ENCODE assay signal across 22 cellular contexts in the genomic region with DNA sequence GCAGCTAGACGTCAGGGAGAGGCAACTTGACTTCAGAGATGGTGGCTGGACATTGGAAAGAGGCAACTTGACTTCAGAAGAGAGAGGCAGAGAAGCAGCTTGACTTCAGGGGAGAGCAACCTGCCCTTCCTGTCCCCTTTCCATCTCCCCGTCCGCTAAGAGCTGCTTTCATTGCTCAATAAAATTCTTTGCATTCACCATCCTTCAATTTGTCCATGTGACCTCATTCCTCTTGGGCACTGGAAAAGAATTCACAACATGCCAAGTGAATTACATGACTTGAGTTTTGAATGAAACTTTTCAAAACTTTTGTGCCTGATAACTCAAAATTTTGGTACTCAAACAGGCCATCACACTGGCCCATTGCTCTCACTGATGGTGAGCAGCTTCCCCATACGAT.
"Had no signal": no experiment of that assay in that cellular context is flagged by ENCODE, and none has a peak within 500 bp of the region (broad histone marks: within the 10 kb centered on the region; RNA-seq: fewer than 3 reads in every experiment).

No MANE protein-coding gene starts in this region.

- H3K4me1 Mint-ChIP-seq: activated CD4-positive, alpha-beta T cell treated with anti-CD3 and anti-CD28 coated beads, Interleukin-2, amount 10 ng/mL, durations not matched to agents 24 days and 14 days; WTC11 had no signal

- H3K9me3 Mint-ChIP-seq: activated CD4-positive, alpha-beta T cell treated with anti-CD3 and anti-CD28 coated beads, Interleukin-2, amount 10 ng/mL, durations not matched to agents 24 days and 14 days; activated naive CD4-positive, alpha-beta T cell treated with anti-CD3 and anti-CD28 coated beads, Interleukin-2, amount 50 U/mL, for 72 hours; WTC11 had no signal

- H3K36me3 Mint-ChIP-seq: activated naive CD4-positive, alpha-beta T cell treated with anti-CD3 and anti-CD28 coated beads, Interleukin-2, amount 50 U/mL, for 72 hours; naive thymus-derived CD4-positive, alpha-beta T cell; WTC11 had no signal

- H3K27ac Mint-ChIP-seq: activated CD4-positive, alpha-beta T cell treated with anti-CD3 and anti-CD28 coated beads, Interleukin-2, amount 10 ng/mL, durations not matched to agents 24 days and 14 days; activated naive CD4-positive, alpha-beta T cell treated with anti-CD3 and anti-CD28 coated beads, Interleukin-2, amount 50 U/mL, for 72 hours; T-helper 17 cell; WTC11 had no signal

- ATAC-seq: activated naive CD4-positive, alpha-beta T cell treated with anti-CD3 and anti-CD28 coated beads, Interleukin-2, amount 50 U/mL, for 72 hours; gastrocnemius medialis; left ventricle myocardium superior; naive thymus-derived CD4-positive, alpha-beta T cell; sciatic nerve; stimulated activated naive CD8-positive, alpha-beta T cell treated with anti-CD3 and anti-CD28 coated beads, Interleukin-15, amount 100 ng/mL, for 72 hours; T-helper 17 cell; upper lobe of right lung; WTC11 had no signal

- H3K4me3 Mint-ChIP-seq: activated CD4-positive, alpha-beta T cell treated with anti-CD3 and anti-CD28 coated beads, Interleukin-2, amount 10 ng/mL, durations not matched to agents 24 days and 14 days; naive thymus-derived CD4-positive, alpha-beta T cell; stimulated activated naive CD8-positive, alpha-beta T cell treated with anti-CD3 and anti-CD28 coated beads, Interleukin-15, amount 100 ng/mL, for 72 hours; T-helper 17 cell; WTC11 had no signal

- FAIRE-seq: colon, keratinocyte had no signal

- H3K27me3 Mint-ChIP-seq: T-helper 17 cell had no signal

- H3K27ac ChIP-seq: cardiac muscle cell, esophagus squamous epithelium, gastrocnemius medialis, prostate gland, testis, upper lobe of right lung had no signal

- DNase-seq: activated CD4-positive, alpha-beta T cell treated with anti-CD3 and anti-CD28 coated beads, Interleukin-2, amount 10 ng/mL, durations not matched to agents 24 days and 14 days; activated effector memory CD4-positive, alpha-beta T cell treated with Interleukin-2 at 50 U/mL for 16 hours; activated T-cell treated with anti-CD3 and anti-CD28 coated beads, Interleukin-2, amount 50 U/mL, for 1 hour; esophagus squamous epithelium; gastrocnemius medialis; left ventricle myocardium superior; midbrain; naive thymus-derived CD4-positive, alpha-beta T cell; nucleus accumbens; stimulated activated CD4-positive, alpha-beta T cell treated with anti-CD3 and anti-CD28 coated beads, Interleukin-12 subunit alpha, Interleukin-12 subunit beta, amount 100 ng/mL, for 4 hours; stimulated activated CD8-positive, alpha-beta memory T cell treated with anti-CD3 and anti-CD28 coated beads, Interleukin-4, amount 100 ng/mL, for 48 hours; stimulated activated naive CD8-positive, alpha-beta T cell treated with anti-CD3 and anti-CD28 coated beads, Interleukin-15, amount 100 ng/mL, for 72 hours; T-helper 17 cell; testis; upper lobe of right lung had no signal

- H3K9me3 ChIP-seq: esophagus squamous epithelium, gastrocnemius medialis, prostate gland, testis, upper lobe of right lung had no signal

- H3K27me3 ChIP-seq: cardiac muscle cell, esophagus squamous epithelium, gastrocnemius medialis, testis, upper lobe of right lung had no signal
